In the genomic region with DNA sequence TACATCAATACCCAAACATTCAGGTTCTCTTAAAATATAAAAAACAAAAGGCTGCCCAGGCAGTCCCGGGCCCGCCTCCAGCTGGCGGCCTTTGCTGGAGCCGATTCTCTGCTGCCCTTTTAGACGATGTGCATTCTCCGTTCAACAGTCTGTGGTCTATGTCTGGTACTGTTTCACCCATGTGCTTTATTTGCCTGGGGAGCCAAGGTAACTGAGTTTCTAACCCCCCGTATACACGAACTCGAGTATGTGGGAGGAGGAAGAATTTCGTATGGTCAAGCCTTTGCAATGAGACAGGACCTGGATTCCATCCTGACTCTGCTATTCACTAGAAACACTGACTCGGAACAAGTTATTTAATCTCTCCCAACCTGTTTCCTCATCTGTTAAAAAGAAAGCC, we compare ENCODE assay signal across 27 cellular contexts. TPM values are rescaled to one million over a fixed set of nuclear protein-coding genes. Genes with fewer than 3 reads are reported as not detected.
DNase-seq lines count a peak whose midpoint lies in the region; ATAC-seq and TF ChIP-seq lines count a peak whose summit lies in the region.
"Had no signal": no experiment of that assay in that cellular context is flagged by ENCODE, and none has a peak within 500 bp of the region (broad histone marks: within the 10 kb centered on the region; RNA-seq: fewer than 3 reads in every experiment).

No MANE protein-coding gene starts in this region.

- peak; percentile 31 for ATAC-seq in gastroesophageal sphincter
- ATAC-seq in stimulated activated naive B cell treated with anti-CD40 and anti-IgM and Interleukin-4, amounts not matched to agents 10 μg/mL and 1 μg/mL and 100 μg/mL, for 72 hours (replicated peaks) = no peak
- no peak for ATAC-seq in GM19463 (IDR thresholded peaks at IDR 0.05; ENCODE audit: unreplicated experiment)
- ATAC-seq: gastrocnemius medialis, left cardiac atrium, T-cell had no signal

- DNase-seq in activated naive CD4-positive, alpha-beta T cell treated with anti-CD3 and anti-CD28 coated beads, Interleukin-2, amount 10 ng/mL, durations not matched to agents 7 days and 5 days = no peak
- no peak for DNase-seq in stimulated activated naive B cell treated with anti-CD40 and anti-IgM and Interleukin-4, amounts not matched to agents 10 μg/mL and 1 μg/mL and 100 μg/mL, for 72 hours
- DNase-seq in smooth muscle cell (lab: John Stamatoyannopoulos, UW; ENCODE audit: unreplicated experiment) = no peak
- DNase-seq in Karpas-422 = no peak
- DNase-seq: activated CD4-positive, CD25-positive, alpha-beta regulatory T cell; activated naive CD8-positive, alpha-beta T cell treated with anti-CD3 and anti-CD28 coated beads, Interleukin-2, amount 10 ng/mL, durations not matched to agents 7 days and 5 days; CD8-positive, alpha-beta memory T cell; erythroblast; gastrocnemius medialis; HFFc6; left cardiac atrium; NCI-H146; NCI-H2171 treated with DMSO at 0.1 percent for 48 hours; NCI-H748 treated with DMSO at 0.1 percent for 48 hours; PC-9; retina; SIG-M5; stimulated activated CD4-positive, alpha-beta T cell treated with anti-CD3 and anti-CD28 coated beads, Interleukin-15, amount 100 ng/mL, for 24 hours; T-cell had no signal

- no peaks in the 10 kb centered on the region for H3K9me3 ChIP-seq in gastroesophageal sphincter
- H3K9me3 ChIP-seq in smooth muscle cell (replicated peaks; ENCODE audit: low read depth) = no peaks in the 10 kb centered on the region
- no peaks in the 10 kb centered on the region for H3K9me3 ChIP-seq in Karpas-422 (ENCODE audit: low read length)
- H3K9me3 ChIP-seq: gastrocnemius medialis, tibial nerve had no signal

- WGBS in gastroesophageal sphincter (ENCODE audit: low coverage in 1 of 2), 2 donors = 17 to 23% methylated on average over 11 of the region's 11 CpGs
- 89% methylated on average over 11 of the region's 11 CpGs for WGBS in smooth muscle cell (ENCODE audit: low lambda C conversion rate)

- CTCF ChIA-PET in activated naive CD4-positive, alpha-beta T cell treated with anti-CD3 and anti-CD28 coated beads, Interleukin-2, amount 10 ng/mL, durations not matched to agents 7 days and 5 days (lab: Charles Lee) = interaction anchor here (0.6 to 1.2 kb wide), 2 partner anchors 120 to 123 kb away, joined by 3 read pairs; no protein-coding TSS in a partner anchor

- peaks cover 0 to 16% (median 0%) of the 10 kb centered on the region in 3 donors for H3K4me1 ChIP-seq in gastroesophageal sphincter
- peaks cover 3% of the 10 kb centered on the region for H3K4me1 ChIP-seq in smooth muscle cell (ENCODE audit: low read depth)
- H3K4me1 ChIP-seq in Karpas-422 (ENCODE audit: low read length) = peaks cover 4% of the 10 kb centered on the region
- H3K4me1 ChIP-seq: gastrocnemius medialis had no signal

- H3K27ac ChIP-seq in gastroesophageal sphincter = peak overlapping the region in 3 of 4 donors; percentile 12 to 29 (median 19)
- H3K27ac ChIP-seq in smooth muscle cell (ENCODE audit: low read depth) = no peak overlapping the region
- no peak overlapping the region for H3K27ac ChIP-seq in Karpas-422 (ENCODE audit: low read length)
- H3K27ac ChIP-seq: gastrocnemius medialis, HL-60, PC-9, tibial nerve had no signal

- no peak for TF ChIP-seq EP300 in gastroesophageal sphincter (IDR thresholded peaks at IDR 0.05)

- no peaks in the 10 kb centered on the region for H3K9me3 Mint-ChIP-seq in activated naive CD4-positive, alpha-beta T cell treated with anti-CD3 and anti-CD28 coated beads, Interleukin-2, amount 50 U/mL, for 24 hours
- H3K9me3 Mint-ChIP-seq in activated naive CD4-positive, alpha-beta T cell treated with anti-CD3 and anti-CD28 coated beads, Interleukin-2, amount 10 ng/mL, durations not matched to agents 7 days and 5 days = no peaks in the 10 kb centered on the region
- H3K9me3 Mint-ChIP-seq in activated naive CD8-positive, alpha-beta T cell (ENCODE audit: low read depth) = no peaks in the 10 kb centered on the region
- no peaks in the 10 kb centered on the region for H3K9me3 Mint-ChIP-seq in stimulated activated naive B cell treated with anti-CD40 and anti-IgM and Interleukin-4, amounts not matched to agents 10 μg/mL and 1 μg/mL and 100 μg/mL, for 72 hours
- H3K9me3 Mint-ChIP-seq: activated naive CD8-positive, alpha-beta T cell treated with anti-CD3 and anti-CD28 coated beads, Interleukin-2, amount 10 ng/mL, durations not matched to agents 7 days and 5 days; CD8-positive, alpha-beta memory T cell; HFFc6; mesothelial cell of epicardium; neural crest cell; T-cell had no signal

- H3K79me2 ChIP-seq in smooth muscle cell (ENCODE audit: low read depth) (no peaks in the 10 kb centered on the region), Karpas-422 (ENCODE audit: low read length) (no peaks in the 10 kb centered on the region)

- no peaks in the 10 kb centered on the region for H3K27me3 Mint-ChIP-seq in activated naive CD4-positive, alpha-beta T cell treated with anti-CD3 and anti-CD28 coated beads, Interleukin-2, amount 50 U/mL, for 24 hours
- H3K27me3 Mint-ChIP-seq in activated naive CD4-positive, alpha-beta T cell treated with anti-CD3 and anti-CD28 coated beads, Interleukin-2, amount 10 ng/mL, durations not matched to agents 7 days and 5 days = no peaks in the 10 kb centered on the region
- H3K27me3 Mint-ChIP-seq in activated naive CD8-positive, alpha-beta T cell = no peaks in the 10 kb centered on the region
- H3K27me3 Mint-ChIP-seq in stimulated activated naive B cell treated with anti-CD40 and anti-IgM and Interleukin-4, amounts not matched to agents 10 μg/mL and 1 μg/mL and 100 μg/mL, for 72 hours = no peaks in the 10 kb centered on the region
- H3K27me3 Mint-ChIP-seq: activated naive CD8-positive, alpha-beta T cell treated with anti-CD3 and anti-CD28 coated beads, Interleukin-2, amount 10 ng/mL, durations not matched to agents 7 days and 5 days; T-cell had no signal

- H3K4me3 ChIP-seq in gastroesophageal sphincter (no peak overlapping the region), smooth muscle cell (no peak overlapping the region), Karpas-422 (ENCODE audit: low read length) (no peak overlapping the region)
- H3K4me3 ChIP-seq: gastrocnemius medialis, PC-9, tibial nerve had no signal

- no peak for TF ChIP-seq CTCF in gastroesophageal sphincter (IDR thresholded peaks at IDR 0.05)
- no peak for TF ChIP-seq CTCF in smooth muscle cell (IDR thresholded peaks at IDR 0.05; ENCODE audit: borderline replicate concordance, insufficient read depth, poor library complexity, severe bottlenecking)

- H3F3A ChIP-seq in smooth muscle cell (ENCODE audit: low read depth) = no peaks in the 10 kb centered on the region

- no peaks in the 10 kb centered on the region for H3K9me2 ChIP-seq in Karpas-422 (replicated peaks; ENCODE audit: insufficient read depth, low read length)

- no peak overlapping the region for H3K4me3 Mint-ChIP-seq in activated naive CD4-positive, alpha-beta T cell treated with anti-CD3 and anti-CD28 coated beads, Interleukin-2, amount 50 U/mL, for 24 hours
- H3K4me3 Mint-ChIP-seq in activated naive CD4-positive, alpha-beta T cell treated with anti-CD3 and anti-CD28 coated beads, Interleukin-2, amount 10 ng/mL, durations not matched to agents 7 days and 5 days = no peak overlapping the region
- no peak overlapping the region for H3K4me3 Mint-ChIP-seq in activated naive CD8-positive, alpha-beta T cell
- H3K4me3 Mint-ChIP-seq in stimulated activated naive B cell treated with anti-CD40 and anti-IgM and Interleukin-4, amounts not matched to agents 10 μg/mL and 1 μg/mL and 100 μg/mL, for 72 hours = no peak overlapping the region
- H3K4me3 Mint-ChIP-seq: activated naive CD8-positive, alpha-beta T cell treated with anti-CD3 and anti-CD28 coated beads, Interleukin-2, amount 10 ng/mL, durations not matched to agents 7 days and 5 days; HFFc6; mesothelial cell of epicardium; neural crest cell; T-cell had no signal

- H2AFZ ChIP-seq in smooth muscle cell (ENCODE audit: low read depth) (no peak overlapping the region), Karpas-422 (ENCODE audit: low read length) (no peak overlapping the region)
- H2AFZ ChIP-seq: PC-9 had no signal

- H3K36me3 ChIP-seq in gastroesophageal sphincter = peaks cover 0 to 5% of the 10 kb centered on the region in 2 donors
- H3K36me3 ChIP-seq in smooth muscle cell (ENCODE audit: low read depth) = no peaks in the 10 kb centered on the region
- peaks cover 25% of the 10 kb centered on the region; the same call in 1 of the 2 replicates for H3K36me3 ChIP-seq in Karpas-422 (ENCODE audit: insufficient read depth, low read length)
- H3K36me3 ChIP-seq: gastrocnemius medialis had no signal

- H3K4me1 Mint-ChIP-seq in activated naive CD4-positive, alpha-beta T cell treated with anti-CD3 and anti-CD28 coated beads, Interleukin-2, amount 50 U/mL, for 24 hours = peaks cover 36% of the 10 kb centered on the region
- peaks cover 17% of the 10 kb centered on the region for H3K4me1 Mint-ChIP-seq in activated naive CD4-positive, alpha-beta T cell treated with anti-CD3 and anti-CD28 coated beads, Interleukin-2, amount 10 ng/mL, durations not matched to agents 7 days and 5 days
- peaks cover 35% of the 10 kb centered on the region for H3K4me1 Mint-ChIP-seq in activated naive CD8-positive, alpha-beta T cell (ENCODE audit: low read depth)
- H3K4me1 Mint-ChIP-seq in stimulated activated naive B cell treated with anti-CD40 and anti-IgM and Interleukin-4, amounts not matched to agents 10 μg/mL and 1 μg/mL and 100 μg/mL, for 72 hours = peaks cover 23 to 31% of the 10 kb centered on the region in 2 donors
- H3K4me1 Mint-ChIP-seq: mesothelial cell of epicardium, neural crest cell had no signal

- peak overlapping the region; percentile 71 for H3K27ac Mint-ChIP-seq in activated naive CD4-positive, alpha-beta T cell treated with anti-CD3 and anti-CD28 coated beads, Interleukin-2, amount 50 U/mL, for 24 hours
- H3K27ac Mint-ChIP-seq in activated naive CD4-positive, alpha-beta T cell treated with anti-CD3 and anti-CD28 coated beads, Interleukin-2, amount 10 ng/mL, durations not matched to agents 7 days and 5 days = no peak overlapping the region
- H3K27ac Mint-ChIP-seq in activated naive CD8-positive, alpha-beta T cell = peak overlapping the region; percentile 86
- H3K27ac Mint-ChIP-seq in stimulated activated naive B cell treated with anti-CD40 and anti-IgM and Interleukin-4, amounts not matched to agents 10 μg/mL and 1 μg/mL and 100 μg/mL, for 72 hours = peak overlapping the region; percentile 44
- H3K27ac Mint-ChIP-seq: HFFc6, mesothelial cell of epicardium had no signal

- no peak for TF ChIP-seq POLR2A in gastroesophageal sphincter (IDR thresholded peaks at IDR 0.05)

- H3K4me2 ChIP-seq in smooth muscle cell = no peak overlapping the region
- H3K4me2 ChIP-seq in Karpas-422 (ENCODE audit: low read depth, low read length, poor library complexity, severe bottlenecking) = no peak overlapping the region
- H3K4me2 ChIP-seq: PC-9 had no signal

- peaks cover 31% of the 10 kb centered on the region for H3K36me3 Mint-ChIP-seq in activated naive CD4-positive, alpha-beta T cell treated with anti-CD3 and anti-CD28 coated beads, Interleukin-2, amount 50 U/mL, for 24 hours
- H3K36me3 Mint-ChIP-seq in activated naive CD4-positive, alpha-beta T cell treated with anti-CD3 and anti-CD28 coated beads, Interleukin-2, amount 10 ng/mL, durations not matched to agents 7 days and 5 days = peaks cover 72% of the 10 kb centered on the region
- peaks cover 12% of the 10 kb centered on the region for H3K36me3 Mint-ChIP-seq in activated naive CD8-positive, alpha-beta T cell
- H3K36me3 Mint-ChIP-seq in stimulated activated naive B cell treated with anti-CD40 and anti-IgM and Interleukin-4, amounts not matched to agents 10 μg/mL and 1 μg/mL and 100 μg/mL, for 72 hours = peaks cover 55 to 80% of the 10 kb centered on the region in 2 donors

- H4K20me1 ChIP-seq in smooth muscle cell (ENCODE audit: low read depth) (no peaks in the 10 kb centered on the region), Karpas-422 (ENCODE audit: insufficient read depth, low read depth, low read length) (0 out of 2 replicates have a peak, but pooled peaks cover 6% of the 10 kb centered on the region)

- no peaks in the 10 kb centered on the region for H3K27me3 ChIP-seq in gastroesophageal sphincter
- H3K27me3 ChIP-seq in smooth muscle cell (ENCODE audit: low read depth) = peaks cover 2% of the 10 kb centered on the region
- no peaks in the 10 kb centered on the region for H3K27me3 ChIP-seq in Karpas-422 (ENCODE audit: low read length)
- H3K27me3 ChIP-seq: gastrocnemius medialis had no signal

- no peak overlapping the region for H3K9ac ChIP-seq in smooth muscle cell (ENCODE audit: low read depth)
- H3K9ac ChIP-seq in Karpas-422 (ENCODE audit: low read length) = no peak overlapping the region

RNA-seq across cellular contexts. Expression of a gene that starts 54.1 kb away (rescaled TPM):
- total RNA-seq in gastroesophageal sphincter = 10 to 100 TPM in 1 of 4 donors, 1 to 10 TPM in 3; 1.8 to 10.3 (median 3.0) TPM
- 2.6 and 4.4 TPM in 2 replicates for total RNA-seq in smooth muscle cell
- 2.9 and 3.2 TPM in 2 replicates for polyA plus RNA-seq in smooth muscle cell
- 0.36 TPM in 1 of 2 replicates, not detected in the other for total RNA-seq in Karpas-422 (2014; rRNA removed; shearing (Covaris generic); ENCODE audit: low replicate concordance)
- total RNA-seq: PC-9 had no signal

Comparison
In these comparisons a context has a peak if more than half of its experiments do, and no peak if none do; other contexts are left out.
1. H3K27ac ChIP-seq: peak in gastroesophageal sphincter (3 of 4); none in smooth muscle cell (single experiment) and Karpas-422 (single experiment).